ENCODE assay signal across 1 cellular context in genomic region chr2:239746847-239747246, GRCh38.
TF ChIP-seq lines count a peak whose summit lies in the region.

No MANE protein-coding gene starts in this region.

TF ChIP-seq in H1, 55 proteins besides CTCF, POLR2A, EP300 and RAD21 (continued from another document):
- TF ChIP-seq USF2 (IDR thresholded peaks at IDR 0.05; ENCODE audit: low read length) (no peak), EZH2 (IDR thresholded peaks at IDR 0.05; ENCODE audit: low read depth, low read length, severe bottlenecking) (no peak), POU5F1 (IDR thresholded peaks at IDR 0.05; ENCODE audit: low read depth, low read length) (no peak), CTBP2 (IDR thresholded peaks at IDR 0.05; ENCODE audit: borderline replicate concordance, insufficient read depth, insufficient read length, low read length) (no peak), GTF2F1 (IDR thresholded peaks at IDR 0.05; ENCODE audit: borderline replicate concordance, low read depth, low read length) (no peak), PHF8 (conservative IDR thresholded peaks at IDR 0.05; ENCODE audit: low read depth, low read length) (no peak), HDAC2 (IDR thresholded peaks at IDR 0.05; ENCODE audit: borderline replicate concordance in 1 of 2, low read depth in 2 of 2, low read length in 2 of 2) (no peak), KDM4A (IDR thresholded peaks at IDR 0.05; ENCODE audit: low read depth, low read length, severe bottlenecking) (no peak), ZNF274 (IDR thresholded peaks at IDR 0.05; ENCODE audit: borderline replicate concordance, extremely low read depth, low read length) (no peak), SAP30 (IDR thresholded peaks at IDR 0.05; ENCODE audit: insufficient read depth, insufficient replicate concordance, low read length) (no peak), E2F6 (IDR thresholded peaks at IDR 0.05) (no peak), FOSL1 (IDR thresholded peaks at IDR 0.05; ENCODE audit: insufficient read depth, low read depth, low read length) (no peak), YY1 (IDR thresholded peaks at IDR 0.05; ENCODE audit: low read depth, low read length) (no peak), KDM1A (IDR thresholded peaks at IDR 0.05; ENCODE audit: borderline replicate concordance, low read length) (no peak), RNF2 (IDR thresholded peaks at IDR 0.05; ENCODE audit: borderline replicate concordance, low read depth, low read length, missing control alignments, poor library complexity, severe bottlenecking) (no peak), MAFK (IDR thresholded peaks at IDR 0.05; ENCODE audit: low read depth, low read length) (no peak), TCF12 (IDR thresholded peaks at IDR 0.05; ENCODE audit: low read depth, low read length) (no peak)
